7 cellular contexts compared by ENCODE assay signal in genomic region chr1:15299811-15300210, GRCh38. TPM values are rescaled to one million over a fixed set of nuclear protein-coding genes. Genes with fewer than 3 reads are reported as not detected.
"Had no signal": no experiment of that assay in that cellular context is flagged by ENCODE, and none has a peak within 500 bp of the region (broad histone marks: within the 10 kb centered on the region; RNA-seq: fewer than 3 reads in every experiment).

No MANE protein-coding gene starts in this region.

- H3K9ac ChIP-seq: GM23248 had no signal

- H2AFZ ChIP-seq: GM23248 had no signal

- H3K4me3 ChIP-seq: GM23248, HAP-1 had no signal

- H3K36me3 ChIP-seq: HAP-1 had no signal

- H3K4me1 ChIP-seq: HAP-1 had no signal

- FAIRE-seq: HTR-8/SVneo had no signal

- ATAC-seq: HCT116 had no signal

- DNase-seq: GM23248, GOT3, H7, IMR-90 had no signal

- H3K9me3 ChIP-seq: HAP-1 had no signal

- H3K27ac ChIP-seq: GM23248 had no signal

RNA-seq across cellular contexts. Expression of gene FHAD1, which starts 52.8 kb away (rescaled TPM):
- total RNA-seq: GM23248, IMR-90 had no signal
- polyA plus RNA-seq: IMR-90 had no signal
